In the genomic region with DNA sequence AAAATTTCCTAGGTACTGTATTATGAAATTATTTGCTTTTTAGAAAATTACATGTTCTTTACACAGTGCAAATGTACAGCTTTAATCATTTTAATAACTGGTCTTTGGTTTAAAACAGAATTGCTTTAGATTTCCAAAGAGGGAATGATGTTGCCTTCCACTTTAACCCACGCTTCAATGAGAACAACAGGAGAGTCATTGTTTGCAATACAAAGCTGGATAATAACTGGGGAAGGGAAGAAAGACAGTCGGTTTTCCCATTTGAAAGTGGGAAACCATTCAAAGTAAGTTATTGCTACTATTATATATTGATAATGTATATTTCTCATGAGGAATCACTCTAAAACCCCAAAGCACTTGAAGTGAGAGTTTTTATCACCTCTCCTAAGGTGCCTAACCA, we compare ENCODE assay signal across 18 cellular contexts. TPM values are rescaled to one million over a fixed set of nuclear protein-coding genes. Genes with fewer than 3 reads are reported as not detected.
"Had no signal": no experiment of that assay in that cellular context is flagged by ENCODE, and none has a peak within 500 bp of the region (broad histone marks: within the 10 kb centered on the region; RNA-seq: fewer than 3 reads in every experiment).

No MANE protein-coding gene starts in this region.

- H3K27me3 Mint-ChIP-seq: stimulated activated memory B cell treated with anti-CD40 and anti-IgM and Interleukin-4, amounts not matched to agents 10 μg/mL and 1 μg/mL and 100 μg/mL, for 72 hours; stimulated activated naive CD8-positive, alpha-beta T cell treated with anti-CD3 and anti-CD28 coated beads, Interleukin-15, Interleukin-2, amounts not matched to agents 100 ng/mL and 50 ng/mL, for 24 hours had no signal

- ATAC-seq: gastrocnemius medialis; left lobe of liver; psoas muscle; right cardiac atrium; stimulated activated memory B cell treated with anti-CD40 and anti-IgM and Interleukin-4, amounts not matched to agents 10 μg/mL and 1 μg/mL and 100 μg/mL, for 72 hours had no signal

- H3K4me3 Mint-ChIP-seq: nephron; stimulated activated memory B cell treated with anti-CD40 and anti-IgM and Interleukin-4, amounts not matched to agents 10 μg/mL and 1 μg/mL and 100 μg/mL, for 72 hours; stimulated activated naive CD8-positive, alpha-beta T cell treated with anti-CD3 and anti-CD28 coated beads, Interleukin-15, Interleukin-2, amounts not matched to agents 100 ng/mL and 50 ng/mL, for 24 hours had no signal

- H3K27ac Mint-ChIP-seq: nephron; stimulated activated memory B cell treated with anti-CD40 and anti-IgM and Interleukin-4, amounts not matched to agents 10 μg/mL and 1 μg/mL and 100 μg/mL, for 72 hours; stimulated activated naive CD8-positive, alpha-beta T cell treated with anti-CD3 and anti-CD28 coated beads, Interleukin-15, Interleukin-2, amounts not matched to agents 100 ng/mL and 50 ng/mL, for 24 hours had no signal

- DNase-seq: dorsolateral prefrontal cortex; effector CD4-positive, alpha-beta T cell; gastrocnemius medialis; head of caudate nucleus; kidney; mesendoderm; nucleus accumbens; posterior cingulate gyrus; psoas muscle; right cardiac atrium; sigmoid colon; stimulated activated CD4-positive, alpha-beta T cell treated with anti-CD3 and anti-CD28 coated beads, Interleukin-2, amount 100 ng/mL, for 24 hours; stimulated activated CD4-positive, alpha-beta T cell treated with anti-CD3 and anti-CD28 coated beads, Interleukin-4, amount 100 ng/mL, for 24 hours; transverse colon had no signal

- H3K4me1 Mint-ChIP-seq: stimulated activated memory B cell treated with anti-CD40 and anti-IgM and Interleukin-4, amounts not matched to agents 10 μg/mL and 1 μg/mL and 100 μg/mL, for 72 hours had no signal

- H3K9me3 Mint-ChIP-seq: nephron; stimulated activated memory B cell treated with anti-CD40 and anti-IgM and Interleukin-4, amounts not matched to agents 10 μg/mL and 1 μg/mL and 100 μg/mL, for 72 hours; stimulated activated naive CD8-positive, alpha-beta T cell treated with anti-CD3 and anti-CD28 coated beads, Interleukin-15, Interleukin-2, amounts not matched to agents 100 ng/mL and 50 ng/mL, for 24 hours had no signal

RNA-seq across cellular contexts. Expression of a gene that starts 48.9 kb away (rescaled TPM):
- total RNA-seq: gastrocnemius medialis had no signal
